Comparison of ENCODE assay signal across 8 cellular contexts in the genomic region with DNA sequence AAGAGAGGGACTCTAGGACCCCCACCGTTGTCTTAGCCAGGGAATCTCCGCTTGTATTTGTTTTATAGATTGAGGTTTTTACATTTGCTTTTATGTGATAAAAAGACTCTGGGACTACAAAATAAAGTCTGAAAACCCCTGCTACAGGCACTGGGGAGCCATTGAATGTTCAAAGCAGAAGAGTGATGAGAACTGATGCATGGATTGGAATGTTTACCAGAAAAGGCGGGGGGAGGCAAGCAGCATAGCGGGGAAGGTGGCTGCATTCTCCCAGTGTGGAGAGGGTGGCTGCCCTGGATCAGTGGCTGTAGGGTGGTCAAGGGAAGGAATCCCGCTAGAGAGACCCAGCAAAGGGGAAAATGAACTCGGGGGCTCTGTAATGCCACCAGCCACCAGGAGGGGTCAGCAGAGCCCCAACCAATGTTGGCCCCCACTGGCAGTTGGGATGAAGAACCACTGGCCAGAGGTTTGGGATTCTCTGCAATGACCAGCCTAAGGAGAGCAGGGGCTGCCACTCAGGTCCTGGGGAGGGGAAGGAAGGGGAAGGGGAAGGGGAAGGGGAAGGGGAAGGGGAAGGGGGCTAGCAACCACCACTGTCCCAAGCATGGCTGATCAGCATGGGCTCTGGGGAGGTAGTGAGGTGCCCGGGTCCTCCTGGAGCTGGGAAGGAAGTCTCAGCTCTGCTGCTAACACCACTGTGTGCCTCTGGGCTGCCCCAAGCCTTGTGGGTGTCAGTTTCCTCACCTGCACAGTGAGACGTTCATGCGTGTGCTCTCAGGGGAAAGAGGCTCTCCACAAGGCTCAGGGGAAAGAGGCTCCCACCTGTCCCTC. TPM values are rescaled to one million over a fixed set of nuclear protein-coding genes. Genes with fewer than 3 reads are reported as not detected.
DNase-seq lines count a peak whose midpoint lies in the region; ATAC-seq lines count a peak whose summit lies in the region.

No MANE protein-coding gene starts in this region.

- H3K27me3 Mint-ChIP-seq in activated CD4-positive, alpha-beta T cell treated with anti-CD3 and anti-CD28 coated beads, Interleukin-2, amount 10 ng/mL, durations not matched to agents 24 days and 14 days: peaks cover 6% of the 10 kb centered on the region

- H4K5ac ChIP-seq in mesendoderm (ENCODE audit: low read length): no peak overlapping the region

- no peak overlapping the region for H3K4me3 ChIP-seq in mesendoderm (ENCODE audit: low read length)

- intact Hi-C loops in activated CD4-positive, alpha-beta T cell treated with anti-CD3 and anti-CD28 coated beads, Interleukin-2, amount 10 ng/mL, durations not matched to agents 24 days and 14 days (cut with micrococcal nuclease): loop anchor here (1.0 to 2.0 kb wide), 3 partner anchors 43 to 125 kb away; no protein-coding TSS in a partner anchor

- no peak overlapping the region for H3K23ac ChIP-seq in mesendoderm (ENCODE audit: low read length)

- no CpG with 5 or more reads among the region's 9 CpGs for WGBS in mesendoderm (ENCODE audit: extremely low coverage, insufficient coverage, low lambda C conversion rate)

- no peak overlapping the region for H2BK5ac ChIP-seq in mesendoderm (ENCODE audit: low read length)

- no peak overlapping the region for H3K56ac ChIP-seq in mesendoderm (ENCODE audit: low read length)

- no peak overlapping the region for H3K9ac ChIP-seq in mesendoderm (ENCODE audit: low read length)

- no peak overlapping the region for H2BK120ac ChIP-seq in mesendoderm (ENCODE audit: low read depth, low read length)

- H2AK5ac ChIP-seq in mesendoderm (ENCODE audit: low read length): no peak overlapping the region

- H3K27ac ChIP-seq in mesendoderm (ENCODE audit: low read depth, low read length): no peak overlapping the region

- DNase-seq in DMS 273 (lab: John Stamatoyannopoulos, UW; ENCODE audit: unreplicated experiment) (peak; percentile 77), DMS 273 treated with DMSO at 0.1 percent for 48 hours (lab: John Stamatoyannopoulos, UW) (no peak), NCI-H1092 (lab: John Stamatoyannopoulos, UW) (peak; percentile 17), dermis blood vessel endothelial cell (peak; percentile 65), mesendoderm (peak; percentile 65)
- peak; percentile 87 for DNase-seq in activated CD4-positive, alpha-beta T cell treated with anti-CD3 and anti-CD28 coated beads, Interleukin-2, amount 10 ng/mL, durations not matched to agents 24 days and 14 days
- peak; percentile 48 to 51 for DNase-seq in stimulated activated CD8-positive, alpha-beta memory T cell treated with anti-CD3 and anti-CD28 coated beads, Interleukin-7, amount 100 ng/mL, for 1 hour (ENCODE audit: low read depth in 2 of 2)

- no peaks in the 10 kb centered on the region for H3K9me3 Mint-ChIP-seq in activated CD4-positive, alpha-beta T cell treated with anti-CD3 and anti-CD28 coated beads, Interleukin-2, amount 10 ng/mL, durations not matched to agents 24 days and 14 days

- H3K36me3 ChIP-seq in mesendoderm (ENCODE audit: control insufficient read depth, insufficient read depth, low read length): no peaks in the 10 kb centered on the region

- no peak for ATAC-seq in GM21360 (IDR thresholded peaks at IDR 0.05; ENCODE audit: unreplicated experiment)

- H3K18ac ChIP-seq in mesendoderm (ENCODE audit: low read length): no peak overlapping the region

- no peak overlapping the region for H3K4ac ChIP-seq in mesendoderm (ENCODE audit: low read depth, low read length)

- H2BK15ac ChIP-seq in mesendoderm (replicated peaks; ENCODE audit: low read depth): no peak overlapping the region

- no peak overlapping the region for H3K27ac Mint-ChIP-seq in activated CD4-positive, alpha-beta T cell treated with anti-CD3 and anti-CD28 coated beads, Interleukin-2, amount 10 ng/mL, durations not matched to agents 24 days and 14 days

- H3K4me3 Mint-ChIP-seq in activated CD4-positive, alpha-beta T cell treated with anti-CD3 and anti-CD28 coated beads, Interleukin-2, amount 10 ng/mL, durations not matched to agents 24 days and 14 days: no peak overlapping the region

- H4K8ac ChIP-seq in mesendoderm (ENCODE audit: low read depth, low read length): no peak overlapping the region

- no peaks in the 10 kb centered on the region for H3K4me1 Mint-ChIP-seq in activated CD4-positive, alpha-beta T cell treated with anti-CD3 and anti-CD28 coated beads, Interleukin-2, amount 10 ng/mL, durations not matched to agents 24 days and 14 days

- no peak overlapping the region for H3K4me2 ChIP-seq in mesendoderm (ENCODE audit: low read length)

- no peaks in the 10 kb centered on the region for H3K36me3 Mint-ChIP-seq in activated CD4-positive, alpha-beta T cell treated with anti-CD3 and anti-CD28 coated beads, Interleukin-2, amount 10 ng/mL, durations not matched to agents 24 days and 14 days (ENCODE audit: low read depth)

- H3K27me3 ChIP-seq in mesendoderm (ENCODE audit: insufficient read depth, low read length, poor library complexity): no peaks in the 10 kb centered on the region

- H3K79me1 ChIP-seq in mesendoderm (ENCODE audit: low read length): no peaks in the 10 kb centered on the region

- no peaks in the 10 kb centered on the region for H3K79me2 ChIP-seq in mesendoderm (ENCODE audit: control insufficient read depth, insufficient read depth, low read length)

- no peaks in the 10 kb centered on the region for H3K4me1 ChIP-seq in mesendoderm (ENCODE audit: control insufficient read depth, low read depth, low read length)

RNA-seq across cellular contexts. Expression of gene PEF1, which starts 19.2 kb away (rescaled TPM):
- 64.0 and 64.4 TPM in 2 replicates for total RNA-seq in activated CD4-positive, alpha-beta T cell treated with anti-CD3 and anti-CD28 coated beads, Interleukin-2, amount 10 ng/mL, durations not matched to agents 24 days and 14 days
- total RNA-seq in dermis blood vessel endothelial cell: 145 and 159 TPM in 2 replicates
- polyA plus RNA-seq in mesendoderm (2013, experiment 1 of 2): 48.7 TPM
- 49.2 TPM for polyA plus RNA-seq in mesendoderm (2013, experiment 2 of 2)

RNA-seq across cellular contexts. Expression of gene COL16A1, which starts 40.0 kb away (rescaled TPM):
- total RNA-seq in activated CD4-positive, alpha-beta T cell treated with anti-CD3 and anti-CD28 coated beads, Interleukin-2, amount 10 ng/mL, durations not matched to agents 24 days and 14 days: not detected in 2 replicates
- 0.51 and 0.65 TPM in 2 replicates for total RNA-seq in dermis blood vessel endothelial cell
- 3.3 TPM for polyA plus RNA-seq in mesendoderm (2013, experiment 1 of 2)
- polyA plus RNA-seq in mesendoderm (2013, experiment 2 of 2): 3.5 TPM

RNA-seq across cellular contexts. Expression of gene HCRTR1, which starts 46.3 kb away (rescaled TPM):
- total RNA-seq in activated CD4-positive, alpha-beta T cell treated with anti-CD3 and anti-CD28 coated beads, Interleukin-2, amount 10 ng/mL, durations not matched to agents 24 days and 14 days: not detected in 2 replicates
- total RNA-seq in dermis blood vessel endothelial cell: 1.2 and 4.6 TPM in 2 replicates
- polyA plus RNA-seq in mesendoderm (2013, experiment 1 of 2): 0.04 TPM
- polyA plus RNA-seq in mesendoderm (2013, experiment 2 of 2): 0.04 TPM
